8 cellular contexts compared by ENCODE assay signal in genomic region chr10:23096814-23097549, GRCh38. TPM values are rescaled to one million over a fixed set of nuclear protein-coding genes. Genes with fewer than 3 reads are reported as not detected.
DNase-seq lines count a peak whose midpoint lies in the region; ATAC-seq, FAIRE-seq and TF ChIP-seq lines count a peak whose summit lies in the region.

No MANE protein-coding gene starts in this region.

- peak overlapping the region; percentile 74 to 85 (median 81) for H3K4me3 ChIP-seq in BLaER1 treated with 17β-estradiol and CSF1 and Interleukin-3, amounts not matched to agents 10 nM and 100 nM
- peak overlapping the region; percentile 86 for H3K4me3 ChIP-seq in adipocyte (ENCODE audit: low read length)
- peak overlapping the region; percentile 81 to 90 (median 81); a peak in 5 of 6 replicates for H3K4me3 ChIP-seq in HepG2 (replicated peaks in 1 of 3; ENCODE audit: insufficient read depth in 1 of 3, low read depth in 2 of 3, low read length in 3 of 3)
- H3K4me3 ChIP-seq in vagina: peak overlapping the region; percentile 55 to 92

- no peak for TF ChIP-seq EP300 in HepG2 (IDR thresholded peaks at IDR 0.05; ENCODE audit: low read depth in 2 of 2, low read length in 2 of 2)
- no peak for TF ChIP-seq EP300 in HepG2 (CRISPR knock-in tag; IDR thresholded peaks at IDR 0.05; ENCODE audit: borderline replicate concordance)

- no peak for TF ChIP-seq CTCF in HepG2 (CRISPR knock-in tag; IDR thresholded peaks at IDR 0.05)
- no peak for TF ChIP-seq CTCF in vagina (IDR thresholded peaks at IDR 0.05)
- TF ChIP-seq CTCF in GM13976 (IDR thresholded peaks at IDR 0.05; ENCODE audit: borderline replicate concordance, control extremely low read depth, extremely low read depth, insufficient read depth, missing control alignments): no peak

- ATAC-seq in HepG2: no peak

- intact Hi-C loops in HepG2 (cut with micrococcal nuclease; ENCODE audit: unreplicated experiment): loop anchor here (5.0 kb wide), 1 partner anchor 60 kb away; no protein-coding TSS in a partner anchor
- intact Hi-C loops in vagina (cut with DNase I): loop anchor here (10.0 kb wide), 3 partner anchors 338 to 1562 kb away; partner anchors contain the start of genes MLLT10, OTUD1 and SPAG6

- peak overlapping the region; percentile 93 to 97 (median 94); a peak in 20 of 22 replicates for H3K9ac ChIP-seq in BLaER1 treated with 17β-estradiol and CSF1 and Interleukin-3, amounts not matched to agents 10 nM and 100 nM
- H3K9ac ChIP-seq in adipocyte (ENCODE audit: low read length) (peak overlapping the region; percentile 86), HepG2 (ENCODE audit: insufficient read depth, low read depth, low read length) (peak overlapping the region; percentile 91; the same call in 1 of the 2 replicates)

- CTCF ChIA-PET in HepG2 (lab: Yijun Ruan, JAX; ENCODE audit: low intra/inter-chr PET ratio, low total read pairs): no interaction called here

- H3K27ac ChIP-seq in BLaER1 treated with 17β-estradiol and CSF1 and Interleukin-3, amounts not matched to agents 10 nM and 100 nM: peak overlapping the region in 10 of 11 experiments; percentile 89 to 98 (median 96); a peak in 20 of 22 replicates
- H3K27ac ChIP-seq in HepG2 (ENCODE audit: extremely low read length, insufficient read depth, low read length) (no peak overlapping the region), vagina (peak overlapping the region; percentile 95)

- FAIRE-seq in HepG2 (lab: Jason Lieb, UNC): no peak

- peaks cover 0 to 23% (median 0%) of the 10 kb centered on the region in 11 experiments; a peak in 7 of 22 replicates for H3K36me3 ChIP-seq in BLaER1 treated with 17β-estradiol and CSF1 and Interleukin-3, amounts not matched to agents 10 nM and 100 nM
- no peaks in the 10 kb centered on the region for H3K36me3 ChIP-seq in adipocyte (ENCODE audit: control insufficient read depth, insufficient read depth, low read length, severe bottlenecking)
- no peaks in the 10 kb centered on the region for H3K36me3 ChIP-seq in HepG2 (replicated peaks in 1 of 2; ENCODE audit: control insufficient read depth in 1 of 2, insufficient read depth in 2 of 2, low read length in 2 of 2)
- H3K36me3 ChIP-seq in vagina: no peaks in the 10 kb centered on the region

- in situ Hi-C loops in HepG2 (cut with HindIII; ENCODE audit: extremely low pct_ligation_motif_present, low pct_unique_long_range_greater_than_20kb) (no loop called here), GM13976 (cut with MboI; ENCODE audit: low sequenced_read_pairs, unreplicated experiment) (no loop called here)

- TF ChIP-seq RAD21 in HepG2 (CRISPR knock-in tag; IDR thresholded peaks at IDR 0.05): no peak

- H3K27me3 ChIP-seq in BLaER1 treated with 17β-estradiol and CSF1 and Interleukin-3, amounts not matched to agents 10 nM and 100 nM: no peaks in the 10 kb centered on the region
- no peaks in the 10 kb centered on the region for H3K27me3 ChIP-seq in adipocyte (replicated peaks; ENCODE audit: control insufficient read depth, insufficient read depth, low read length)
- H3K27me3 ChIP-seq in HepG2 (ENCODE audit: control insufficient read depth in 1 of 2, insufficient read depth in 2 of 2, low read length in 2 of 2): no peaks in the 10 kb centered on the region
- no peaks in the 10 kb centered on the region for H3K27me3 ChIP-seq in vagina

- H3K4me2 ChIP-seq in BLaER1 treated with 17β-estradiol and CSF1 and Interleukin-3, amounts not matched to agents 10 nM and 100 nM: peak overlapping the region; percentile 86 to 98 (median 93)
- peak overlapping the region; percentile 91 for H3K4me2 ChIP-seq in HepG2 (ENCODE audit: low read depth, low read length)

- H3K4me1 ChIP-seq in BLaER1 treated with 17β-estradiol and CSF1 and Interleukin-3, amounts not matched to agents 10 nM and 100 nM: peaks cover 26 to 40% (median 28%) of the 10 kb centered on the region in 10 experiments
- peaks cover 16% of the 10 kb centered on the region for H3K4me1 ChIP-seq in adipocyte (ENCODE audit: control insufficient read depth, insufficient read depth, low read length)
- peaks cover 55% of the 10 kb centered on the region for H3K4me1 ChIP-seq in HepG2 (ENCODE audit: insufficient read depth, low read length)
- H3K4me1 ChIP-seq in vagina: peaks cover 24% of the 10 kb centered on the region

- TF ChIP-seq POLR2A in HepG2 (IDR thresholded peaks at IDR 0.05; ENCODE audit: insufficient read depth in 1 of 2, low read depth in 2 of 2, low read length in 2 of 2) (no peak), vagina (IDR thresholded peaks at IDR 0.05) (no peak)

- DNase-seq in KG1 (lab: John Stamatoyannopoulos, UW): peak; percentile 32
- DNase-seq in adipocyte (ENCODE audit: low read depth): peak; percentile 42
- no peak for DNase-seq in HepG2 (ENCODE audit: low spot score)
- no peak for DNase-seq in vagina (ENCODE audit: extremely low spot score in 2 of 2)
- DNase-seq in midbrain (lab: John Stamatoyannopoulos, UW): no peak
- DNase-seq in GM13976 (ENCODE audit: low spot score): no peak
- no peak for DNase-seq in pons (ENCODE audit: low spot score)

- WGBS in HepG2 (ENCODE audit: low lambda C conversion rate): 87% methylated on average over 8 of the region's 8 CpGs

- H3K79me2 ChIP-seq in HepG2 (ENCODE audit: insufficient read depth, low read length): peaks cover 9% of the 10 kb centered on the region

- POLR2A ChIA-PET in HepG2 (lab: Yijun Ruan, JAX): no interaction called here

- no peak overlapping the region for H2AFZ ChIP-seq in HepG2 (ENCODE audit: low read length)

- H3K9me3 ChIP-seq in BLaER1 treated with 17β-estradiol and CSF1 and Interleukin-3, amounts not matched to agents 10 nM and 100 nM (replicated peaks in 1 of 11): peaks cover 12 to 40% (median 24%) of the 10 kb centered on the region in 11 experiments; a peak in 21 of 22 replicates
- peaks cover 29% of the 10 kb centered on the region for H3K9me3 ChIP-seq in adipocyte (ENCODE audit: control insufficient read depth, low read length)
- peaks cover 4% of the 10 kb centered on the region; the same call in 1 of the 2 replicates for H3K9me3 ChIP-seq in HepG2 (ENCODE audit: low read length)
- H3K9me3 ChIP-seq in vagina: no peaks in the 10 kb centered on the region

- TSS peak; percentile 77 for BruUV-seq in HepG2 (replicated peaks; lab: Mats Ljungman, UMichigan)

- no peaks in the 10 kb centered on the region for H4K20me1 ChIP-seq in BLaER1 treated with 17β-estradiol and CSF1 and Interleukin-3, amounts not matched to agents 10 nM and 100 nM
- no peaks in the 10 kb centered on the region for H4K20me1 ChIP-seq in HepG2 (ENCODE audit: insufficient read depth, low read length)

RNA-seq across cellular contexts. Expression of gene MSRB2, which starts 1.6 kb away (rescaled TPM):
- total RNA-seq in HepG2 (2016; rRNA removed; fragmentation: Illumina TruSeq; extraction: Trizol): 5.2 and 8.3 TPM in 2 replicates
- 2.9 and 3.6 TPM in 2 replicates for total RNA-seq in HepG2 (2016; cell fraction: cytosol; rRNA removed; fragmentation: Illumina TruSeq; extraction: Trizol; ENCODE audit: low read depth)
- total RNA-seq in HepG2 (2016; cell fraction: insoluble cytoplasmic fraction; rRNA removed; fragmentation: Illumina TruSeq; extraction: Trizol): 6.5 and 7.4 TPM in 2 replicates
- total RNA-seq in HepG2 (2016; cell fraction: membrane; rRNA removed; fragmentation: Illumina TruSeq; extraction: Trizol): 5.4 and 7.8 TPM in 2 replicates
- total RNA-seq in HepG2 (2016; cell fraction: nucleus; rRNA removed; fragmentation: Illumina TruSeq; extraction: Trizol): 3.2 and 6.3 TPM in 2 replicates
- polyA plus RNA-seq in HepG2 (2011; rRNA removed): 22.1 and 23.3 TPM in 2 replicates
- polyA plus RNA-seq in HepG2 (2011; cell fraction: cytosol; rRNA removed): 13.6 and 15.3 TPM in 2 replicates
- 7.6 and 10.5 TPM in 2 replicates for polyA plus RNA-seq in HepG2 (2011; cell fraction: nucleus; rRNA removed)
- 11.5 and 14.6 TPM in 2 replicates for polyA plus RNA-seq in HepG2 (2012)
- 6.2 and 9.1 TPM in 2 replicates for polyA plus RNA-seq in HepG2 (2016; cell fraction: cytosol; fragmentation: Illumina TruSeq; extraction: Trizol; ENCODE audit: low read depth)
- 7.0 and 7.6 TPM in 2 replicates for polyA plus RNA-seq in HepG2 (2016; cell fraction: insoluble cytoplasmic fraction; fragmentation: Illumina TruSeq; extraction: Trizol; ENCODE audit: low read depth)
- polyA plus RNA-seq in HepG2 (2016; cell fraction: membrane; fragmentation: Illumina TruSeq; extraction: Trizol; ENCODE audit: low read depth): 7.7 and 12.3 TPM in 2 replicates
- polyA plus RNA-seq in HepG2 (2016; cell fraction: nucleus; fragmentation: Illumina TruSeq; extraction: Trizol; ENCODE audit: insufficient read depth, low read depth): 11.1 and 15.3 TPM in 2 replicates
- 9.2 and 16.2 TPM in 2 replicates for polyA minus RNA-seq in HepG2 (2011; rRNA and poly(A)+ RNA removed; ENCODE audit: low replicate concordance)
- polyA minus RNA-seq in HepG2 (2011; cell fraction: cytosol; rRNA and poly(A)+ RNA removed): 2.2 and 6.8 TPM in 2 replicates
- polyA minus RNA-seq in HepG2 (2011; cell fraction: nucleus; rRNA and poly(A)+ RNA removed): 0.90 and 3.7 TPM in 2 replicates
- total RNA-seq in vagina: 15.2 TPM

Comparison
In these comparisons a context has a peak if more than half of its experiments do, and no peak if none do; other contexts are left out.
1. DNase-seq: peak in KG1 (single experiment) and adipocyte (single experiment); none in HepG2 (single experiment), vagina (0 of 2), midbrain (single experiment), GM13976 (single experiment) and pons (single experiment).
2. Peak in every context shown above with its lines, with median percentiles within 50 percentile points of each other: H3K4me3 ChIP-seq and H3K9ac ChIP-seq.